ENCODE assay signal across 12 cellular contexts in genomic region chr16:53476867-53477266, GRCh38.
"Had no signal": no experiment of that assay in that cellular context is flagged by ENCODE, and none has a peak within 500 bp of the region (broad histone marks: within the 10 kb centered on the region; RNA-seq: fewer than 3 reads in every experiment).

No MANE protein-coding gene starts in this region.

- H3K4me1 ChIP-seq: ascending aorta had no signal

- H3K4me3 ChIP-seq: ascending aorta, dorsolateral prefrontal cortex, lung had no signal

- H3K27me3 Mint-ChIP-seq: progenitor cell of endocrine pancreas had no signal

- DNase-seq: dorsolateral prefrontal cortex, midbrain, right cardiac atrium, Right ventricle myocardium superior, small intestine, trophoblast cell had no signal

- H3K27ac Mint-ChIP-seq: progenitor cell of endocrine pancreas had no signal

- ATAC-seq: activated CD4-positive, CD25-positive, alpha-beta regulatory T cell treated with anti-CD3 and anti-CD28 coated beads, Interleukin-2, amount 50 U/mL, for 24 hours; esophagus mucosa; right cardiac atrium; SK-N-SH treated with all-trans-retinoic acid at 6 μM for 48 hours had no signal

- H3K27ac ChIP-seq: ascending aorta, dorsolateral prefrontal cortex had no signal

- H3K27me3 ChIP-seq: ascending aorta, dorsolateral prefrontal cortex had no signal

- H3K9me3 ChIP-seq: ascending aorta had no signal
